ENCODE assay signal across 22 cellular contexts in genomic region chr3:176505878-176506621, GRCh38.
DNase-seq lines count a peak whose midpoint lies in the region; ATAC-seq and TF ChIP-seq lines count a peak whose summit lies in the region.
"Had no signal": no experiment of that assay in that cellular context is flagged by ENCODE, and none has a peak within 500 bp of the region (broad histone marks: within the 10 kb centered on the region; RNA-seq: fewer than 3 reads in every experiment).

No MANE protein-coding gene starts in this region.

- CTCF ChIA-PET in WTC11 (lab: Charles Lee): no interaction called here

- POLR2A ChIA-PET in WTC11 (lab: Charles Lee): no interaction called here

- H3K27ac ChIP-seq in coronary artery: no peak overlapping the region
- H3K27ac ChIP-seq: brain microvascular endothelial cell, psoas muscle, thyroid gland, WERI-Rb-1 had no signal

- H3K27ac Mint-ChIP-seq in WTC11: peak overlapping the region; percentile 81
- H3K27ac Mint-ChIP-seq: activated naive CD8-positive, alpha-beta T cell treated with anti-CD3 and anti-CD28 coated beads, Interleukin-2, amount 50 U/mL, for 24 hours; T-helper 1 cell treated with Interleukin-12 subunit alpha and Interleukin-12 subunit beta and Interleukin-4 antibody, amounts not matched to agents 30 μg/mL and 1 μg/mL, for 36 hours had no signal

- H3K9me3 Mint-ChIP-seq in WTC11: peaks cover 36% of the 10 kb centered on the region
- H3K9me3 Mint-ChIP-seq: T-helper 1 cell treated with Interleukin-12 subunit alpha and Interleukin-12 subunit beta and Interleukin-4 antibody, amounts not matched to agents 30 μg/mL and 1 μg/mL, for 36 hours had no signal

- H3K36me3 Mint-ChIP-seq in WTC11: peaks cover 27% of the 10 kb centered on the region

- no peak for TF ChIP-seq RAD21 in Ishikawa (IDR thresholded peaks at IDR 0.05; ENCODE audit: low read depth)

- no peaks in the 10 kb centered on the region for H3K27me3 Mint-ChIP-seq in WTC11 (ENCODE audit: low read depth)
- H3K27me3 Mint-ChIP-seq: activated naive CD8-positive, alpha-beta T cell treated with anti-CD3 and anti-CD28 coated beads, Interleukin-2, amount 50 U/mL, for 24 hours had no signal

- DNase-seq in WTC11 (ENCODE audit: low spot score) (peak; percentile 78), iPS-NIHi7 (ENCODE audit: extremely low spot score) (peak; percentile 72), dedifferentiated amniotic fluid mesenchymal stem cell (ENCODE audit: extremely low spot score) (no peak), coronary artery (ENCODE audit: low spot score) (no peak)
- DNase-seq: activated CD4-positive, alpha-beta T cell treated with anti-CD3 and anti-CD28 coated beads, Interleukin-2, amount 50 U/mL, for 4 hours; activated effector memory CD4-positive, alpha-beta T cell treated with Interleukin-2 at 50 U/mL for 16 hours; activated naive CD8-positive, alpha-beta T cell treated with anti-CD3 and anti-CD28 coated beads, Interleukin-2, amount 50 U/mL, for 24 hours; brain microvascular endothelial cell; mucosa of descending colon; NCI-H1092 treated with DMSO at 0.1 percent for 48 hours; NCI-H2029; NCI-H446 treated with DMSO at 0.1 percent for 48 hours; psoas muscle; Right ventricle myocardium superior; stimulated activated naive CD4-positive, alpha-beta T cell treated with Interleukin-2 at 50 U/mL for 16 hours; thyroid gland; WERI-Rb-1 had no signal

- TF ChIP-seq EP300 in Ishikawa (IDR thresholded peaks at IDR 0.05; ENCODE audit: borderline replicate concordance): no peak

- TF ChIP-seq CTCF in WTC11 (IDR thresholded peaks at IDR 0.05) (no peak), coronary artery (IDR thresholded peaks at IDR 0.05) (no peak)

- H3K4me3 Mint-ChIP-seq in WTC11: 0 out of 2 replicates have a peak overlapping the region, but pooled peaks have one; percentile 6
- H3K4me3 Mint-ChIP-seq: activated naive CD8-positive, alpha-beta T cell treated with anti-CD3 and anti-CD28 coated beads, Interleukin-2, amount 50 U/mL, for 24 hours; neural crest cell; T-helper 1 cell treated with Interleukin-12 subunit alpha and Interleukin-12 subunit beta and Interleukin-4 antibody, amounts not matched to agents 30 μg/mL and 1 μg/mL, for 36 hours had no signal

- peaks cover 33% of the 10 kb centered on the region for H3K4me1 Mint-ChIP-seq in WTC11
- H3K4me1 Mint-ChIP-seq: activated naive CD8-positive, alpha-beta T cell treated with anti-CD3 and anti-CD28 coated beads, Interleukin-2, amount 50 U/mL, for 24 hours; neural crest cell had no signal

- ATAC-seq in GM18868 (IDR thresholded peaks at IDR 0.05; ENCODE audit: unreplicated experiment): peak; percentile 52
- ATAC-seq in WTC11: peak; percentile 98
- ATAC-seq in GM21447 (IDR thresholded peaks at IDR 0.05; ENCODE audit: unreplicated experiment): no peak
- ATAC-seq: activated naive CD8-positive, alpha-beta T cell treated with anti-CD3 and anti-CD28 coated beads, Interleukin-2, amount 50 U/mL, for 24 hours; mucosa of descending colon; psoas muscle had no signal

- H3K4me3 ChIP-seq in coronary artery: no peak overlapping the region
- H3K4me3 ChIP-seq: mucosa of descending colon, psoas muscle, thyroid gland had no signal

TF ChIP-seq in Ishikawa, 13 proteins besides CTCF, POLR2A, EP300 and RAD21:
- TF ChIP-seq EGR1 (IDR thresholded peaks at IDR 0.05) (no peak), CREB1 (IDR thresholded peaks at IDR 0.05; ENCODE audit: low read depth) (no peak), MAX (IDR thresholded peaks at IDR 0.05) (peak; percentile 43; the same call in 1 of the 2 replicates), TEAD4 (IDR thresholded peaks at IDR 0.05) (no peak)
TF ChIP-seq in Ishikawa: peak in this region for 1.

TF ChIP-seq in WTC11, 78 proteins besides CTCF, POLR2A, EP300 and RAD21 (continues in another document):
- TF ChIP-seq ZNF423 (CRISPR knock-in tag; IDR thresholded peaks at IDR 0.05): no peak
- no peak for TF ChIP-seq ZNF263 (CRISPR knock-in tag; IDR thresholded peaks at IDR 0.05; ENCODE audit: low read depth)
- TF ChIP-seq ETV6 (CRISPR knock-in tag; IDR thresholded peaks at IDR 0.05): no peak; the same call in none of the 2 replicates
- TF ChIP-seq MAX (CRISPR knock-in tag; IDR thresholded peaks at IDR 0.05): peak; percentile 68; the same call in 1 of the 2 replicates
- TF ChIP-seq E2F5 (CRISPR knock-in tag; IDR thresholded peaks at IDR 0.05): peak; percentile 78; the same call in 1 of the 2 replicates
- no peak for TF ChIP-seq ATF2 (CRISPR knock-in tag; IDR thresholded peaks at IDR 0.05; ENCODE audit: borderline replicate concordance, low read depth)
- no peak for TF ChIP-seq ZNF671 (CRISPR knock-in tag; IDR thresholded peaks at IDR 0.05)
- no peak for TF ChIP-seq E2F4 (CRISPR knock-in tag; IDR thresholded peaks at IDR 0.05; ENCODE audit: borderline replicate concordance, low read depth)
- no peak for TF ChIP-seq ATF3 (CRISPR knock-in tag; conservative IDR thresholded peaks at IDR 0.05)
- TF ChIP-seq AR (CRISPR knock-in tag; IDR thresholded peaks at IDR 0.05): no peak
- 0 out of 2 replicates have a peak, but pooled peaks have one; percentile 42 for TF ChIP-seq ZBTB21 (CRISPR knock-in tag; IDR thresholded peaks at IDR 0.05; ENCODE audit: borderline replicate concordance)

Comparison
In these comparisons a context has a peak if more than half of its experiments do, and no peak if none do; other contexts are left out.
1. DNase-seq: peak in WTC11 (single experiment) and iPS-NIHi7 (single experiment); none in dedifferentiated amniotic fluid mesenchymal stem cell (single experiment) and coronary artery (single experiment).